In genomic region chr18:9808190-9808529, GRCh38 we compare ENCODE assay signal across 13 cellular contexts.
DNase-seq lines count a peak whose midpoint lies in the region; ATAC-seq, FAIRE-seq and TF ChIP-seq lines count a peak whose summit lies in the region.
"Had no signal": no experiment of that assay in that cellular context is flagged by ENCODE, and none has a peak within 500 bp of the region (broad histone marks: within the 10 kb centered on the region; RNA-seq: fewer than 3 reads in every experiment).

No MANE protein-coding gene starts in this region.

- no peak for TF ChIP-seq CTCF in keratinocyte (optimal IDR thresholded peaks at IDR 0.05 in 1 of 3, IDR thresholded peaks at IDR 0.05 in 1 of 3, conservative IDR thresholded peaks at IDR 0.05 in 1 of 3; ENCODE audit: extremely low read depth in 1 of 3, insufficient read depth in 2 of 3, low read length in 3 of 3)

- H3K4me3 ChIP-seq in keratinocyte (ENCODE audit: control insufficient read depth in 2 of 3, extremely low read depth in 1 of 3, insufficient read depth in 2 of 3, low read depth in 1 of 3, low read length in 3 of 3) (no peak overlapping the region), skeletal muscle satellite cell (ENCODE audit: low read length) (no peak overlapping the region)

- H3K36me3 ChIP-seq in keratinocyte (ENCODE audit: control insufficient read depth in 2 of 2, extremely low read depth in 1 of 2, insufficient read depth in 2 of 2, low read length in 2 of 2) (peaks cover 3 to 4% of the 10 kb centered on the region in 2 experiments), skeletal muscle satellite cell (ENCODE audit: insufficient read depth, low read length) (no peaks in the 10 kb centered on the region)

- H3K9me3 ChIP-seq in keratinocyte (ENCODE audit: control insufficient read depth, low read depth, low read length), result no peaks in the 10 kb centered on the region
- H3K9me3 ChIP-seq in skeletal muscle satellite cell (replicated peaks; ENCODE audit: low read length), result no peaks in the 10 kb centered on the region

- no peak overlapping the region for H3K4me3 Mint-ChIP-seq in activated T-cell treated with anti-CD3 and anti-CD28 coated beads, Interleukin-2, amount 50 U/mL, for 72 hours
- H3K4me3 Mint-ChIP-seq: naive thymus-derived CD8-positive, alpha-beta T cell had no signal

- FAIRE-seq in keratinocyte (lab: Jason Lieb, UNC), result no peak
- FAIRE-seq: islet of Langerhans, small intestine had no signal

- no peak overlapping the region for H3K27ac Mint-ChIP-seq in activated T-cell treated with anti-CD3 and anti-CD28 coated beads, Interleukin-2, amount 50 U/mL, for 72 hours

- H3K27ac ChIP-seq in angular gyrus (ENCODE audit: low read depth, low read length) (peak overlapping the region; percentile 82), keratinocyte (ENCODE audit: control insufficient read depth, insufficient read depth, low read length) (no peak overlapping the region)

- H3K79me2 ChIP-seq in keratinocyte (ENCODE audit: control insufficient read depth, insufficient read depth, low read length), result no peaks in the 10 kb centered on the region

- no peaks in the 10 kb centered on the region for H3K36me3 Mint-ChIP-seq in activated T-cell treated with anti-CD3 and anti-CD28 coated beads, Interleukin-2, amount 50 U/mL, for 72 hours (ENCODE audit: insufficient read depth in 2 of 2)
- H3K36me3 Mint-ChIP-seq: naive thymus-derived CD8-positive, alpha-beta T cell had no signal

- dilution Hi-C loops in keratinocyte (cut with MboI; ENCODE audit: extremely low pct_ligation_motif_present, low sequenced_read_pairs), result no loop called here

- H3K9me1 ChIP-seq in keratinocyte (ENCODE audit: control insufficient read depth, extremely low read depth, insufficient read depth, low read length), result no peaks in the 10 kb centered on the region

- H2AFZ ChIP-seq in keratinocyte (ENCODE audit: control insufficient read depth, low read length), result no peak overlapping the region

- ATAC-seq in activated T-cell treated with anti-CD3 and anti-CD28 coated beads, Interleukin-2, amount 50 U/mL, for 72 hours (replicated peaks in 1 of 2), result no peak
- no peak for ATAC-seq in GM18502 (IDR thresholded peaks at IDR 0.05; ENCODE audit: poor library complexity, unreplicated experiment)
- ATAC-seq: naive thymus-derived CD8-positive, alpha-beta T cell had no signal

- H4K20me1 ChIP-seq in keratinocyte (ENCODE audit: control insufficient read depth, extremely low read depth, insufficient read depth, low read length), result no peaks in the 10 kb centered on the region

- H3K27me3 ChIP-seq in keratinocyte (ENCODE audit: control insufficient read depth, extremely low read depth, insufficient read depth, low read length) (no peaks in the 10 kb centered on the region), skeletal muscle satellite cell (ENCODE audit: control insufficient read depth, insufficient read depth, low read length) (no peaks in the 10 kb centered on the region)

- H3K9me3 Mint-ChIP-seq in activated T-cell treated with anti-CD3 and anti-CD28 coated beads, Interleukin-2, amount 50 U/mL, for 72 hours, result no peaks in the 10 kb centered on the region

- H3K4me2 ChIP-seq in keratinocyte (ENCODE audit: control insufficient read depth, extremely low read depth, insufficient read depth, low read depth, low read length) (peak overlapping the region; percentile 83), skeletal muscle satellite cell (ENCODE audit: low read length) (no peak overlapping the region)

- H3K4me1 ChIP-seq in keratinocyte (ENCODE audit: control insufficient read depth, extremely low read depth, insufficient read depth, low read length), result peaks cover 16% of the 10 kb centered on the region
- H3K4me1 ChIP-seq in skeletal muscle satellite cell (ENCODE audit: control insufficient read depth, insufficient read depth, low read length), result peaks cover 31% of the 10 kb centered on the region

- H3K27me3 Mint-ChIP-seq in activated T-cell treated with anti-CD3 and anti-CD28 coated beads, Interleukin-2, amount 50 U/mL, for 72 hours (ENCODE audit: low read depth), result peaks cover 9% of the 10 kb centered on the region

- H3K4me1 Mint-ChIP-seq in activated T-cell treated with anti-CD3 and anti-CD28 coated beads, Interleukin-2, amount 50 U/mL, for 72 hours (ENCODE audit: low read depth), result no peaks in the 10 kb centered on the region
- H3K4me1 Mint-ChIP-seq: naive thymus-derived CD8-positive, alpha-beta T cell had no signal

- DNase-seq in DMS114 treated with DMSO at 0.1 percent for 48 hours (lab: John Stamatoyannopoulos, UW; ENCODE audit: unreplicated experiment) (peak; percentile 31), keratinocyte (ENCODE audit: low read depth, low spot score) (no peak), NCI-H1436 (lab: John Stamatoyannopoulos, UW) (no peak)
- DNase-seq in activated T-cell treated with anti-CD3 and anti-CD28 coated beads, Interleukin-2, amount 50 U/mL, for 72 hours, result no peak
- DNase-seq in activated naive CD4-positive, alpha-beta T cell (lab: John Stamatoyannopoulos, UW), result no peak
- DNase-seq: naive thymus-derived CD8-positive, alpha-beta T cell; NCI-H1048; small intestine; SW 1271 had no signal

- H3K9ac ChIP-seq in keratinocyte (ENCODE audit: control insufficient read depth, extremely low read depth, insufficient read depth, low read length), result no peak overlapping the region
- peak overlapping the region; percentile 0 for H3K9ac ChIP-seq in skeletal muscle satellite cell (ENCODE audit: low read depth, low read length)
